ENCODE assay signal across 14 cellular contexts in the genomic region with DNA sequence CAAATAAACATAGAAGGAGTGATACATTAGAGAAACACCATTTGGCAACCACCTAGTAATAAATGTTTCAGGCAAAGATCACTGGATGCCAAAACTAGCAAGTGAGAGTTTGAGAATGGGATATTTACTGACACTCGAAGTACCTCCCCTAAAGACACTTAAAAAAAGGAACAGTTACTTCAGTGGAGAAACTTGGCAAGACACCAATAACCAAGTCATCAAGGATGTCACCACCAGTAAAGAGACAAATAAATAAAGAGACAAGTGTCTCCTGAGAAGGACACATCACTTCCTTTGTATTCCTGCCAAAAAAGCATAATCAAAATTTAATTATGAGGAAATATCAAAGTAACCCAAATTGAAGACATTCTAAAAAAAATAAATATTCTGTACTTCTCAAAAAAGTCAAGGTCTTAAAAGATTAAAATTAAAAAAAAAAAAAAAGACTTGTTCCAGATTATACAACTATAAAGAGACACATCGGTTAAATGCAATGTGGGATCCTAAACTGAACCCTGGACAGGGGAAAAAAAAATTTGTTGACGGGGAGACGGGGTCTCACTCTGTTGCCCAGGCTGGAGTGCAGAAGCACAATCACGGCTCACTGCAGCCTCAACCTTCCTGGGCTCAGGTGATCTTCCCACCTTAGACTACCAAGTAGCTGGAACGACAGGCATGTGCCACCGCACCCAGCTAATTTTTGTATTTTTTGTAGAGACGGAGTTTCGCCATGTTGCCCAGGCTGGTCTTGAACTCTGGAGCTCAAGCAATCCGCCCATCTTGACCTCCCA. TPM values are rescaled to one million over a fixed set of nuclear protein-coding genes. Genes with fewer than 3 reads are reported as not detected.
DNase-seq lines count a peak whose midpoint lies in the region; ATAC-seq and TF ChIP-seq lines count a peak whose summit lies in the region.
"Had no signal": no experiment of that assay in that cellular context is flagged by ENCODE, and none has a peak within 500 bp of the region (broad histone marks: within the 10 kb centered on the region; RNA-seq: fewer than 3 reads in every experiment).

No MANE protein-coding gene starts in this region.

- H3K36me3 ChIP-seq in BJ (ENCODE audit: control insufficient read depth, insufficient read depth, low read length) (0 out of 2 replicates have a peak, but pooled peaks cover 1% of the 10 kb centered on the region), GM23248 (ENCODE audit: low read depth) (no peaks in the 10 kb centered on the region), smooth muscle cell (ENCODE audit: low read depth) (peaks cover 10% of the 10 kb centered on the region), uterus (no peaks in the 10 kb centered on the region)

- no peaks in the 10 kb centered on the region for H3K79me2 ChIP-seq in GM23248 (ENCODE audit: insufficient read depth)
- H3K79me2 ChIP-seq in smooth muscle cell (ENCODE audit: low read depth): no peaks in the 10 kb centered on the region

- DNase-seq in BJ (ENCODE audit: low read depth) (peak; percentile 26), GM23248 (peak; percentile 27), RPMI7951 (ENCODE audit: low read depth) (peak; percentile 37), left ventricle myocardium superior (no peak), DMS153 treated with DMSO at 0.1 percent for 48 hours (lab: John Stamatoyannopoulos, UW; ENCODE audit: unreplicated experiment) (no peak), smooth muscle cell (lab: John Stamatoyannopoulos, UW; ENCODE audit: unreplicated experiment) (no peak), uterus (no peak)
- DNase-seq in stimulated activated CD4-positive, alpha-beta T cell treated with anti-CD3 and anti-CD28 coated beads, Interleukin-1b, Interleukin-23, amount 100 ng/mL, for 48 hours: no peak
- DNase-seq: activated CD4-positive, alpha-beta T cell treated with anti-CD3 and anti-CD28 coated beads, Interleukin-2, amount 50 U/mL, for 1 hour; activated gamma-delta T cell; CD4-positive, alpha-beta T cell; NCI-H69 had no signal

- TF ChIP-seq CTCF in BJ (IDR thresholded peaks at IDR 0.05; ENCODE audit: insufficient read depth, low read depth, low read length) (no peak), smooth muscle cell (IDR thresholded peaks at IDR 0.05; ENCODE audit: borderline replicate concordance, insufficient read depth, poor library complexity, severe bottlenecking) (no peak), uterus (IDR thresholded peaks at IDR 0.05) (no peak)

- no peaks in the 10 kb centered on the region for H4K20me1 ChIP-seq in GM23248 (ENCODE audit: insufficient read depth)
- peaks cover 13% of the 10 kb centered on the region for H4K20me1 ChIP-seq in smooth muscle cell (ENCODE audit: low read depth)

- H3F3A ChIP-seq in GM23248 (ENCODE audit: insufficient read depth) (no peaks in the 10 kb centered on the region), smooth muscle cell (ENCODE audit: low read depth) (no peaks in the 10 kb centered on the region)

- H3K27me3 ChIP-seq in BJ (ENCODE audit: control insufficient read depth, insufficient read depth, low read length) (no peaks in the 10 kb centered on the region), GM23248 (replicated peaks; ENCODE audit: insufficient read depth) (no peaks in the 10 kb centered on the region), smooth muscle cell (ENCODE audit: low read depth) (no peaks in the 10 kb centered on the region), uterus (no peaks in the 10 kb centered on the region)

- no peak overlapping the region for H3K4me2 ChIP-seq in GM23248 (ENCODE audit: unreplicated experiment)
- no peak overlapping the region for H3K4me2 ChIP-seq in smooth muscle cell
- H3K4me2 ChIP-seq: KMS-11 had no signal

- CTCF ChIA-PET in BJ (lab: Yijun Ruan, JAX): no interaction called here

- H3K27ac ChIP-seq in GM23248 (no peak overlapping the region), smooth muscle cell (ENCODE audit: low read depth) (no peak overlapping the region), uterus (no peak overlapping the region)
- H3K27ac ChIP-seq: KMS-11 had no signal

- H3K9me3 ChIP-seq in GM23248 (ENCODE audit: low read depth) (no peaks in the 10 kb centered on the region), smooth muscle cell (replicated peaks; ENCODE audit: low read depth) (no peaks in the 10 kb centered on the region), uterus (no peaks in the 10 kb centered on the region)

- TF ChIP-seq POLR2A in uterus (IDR thresholded peaks at IDR 0.05): no peak

- H3K9ac ChIP-seq in GM23248 (no peak overlapping the region), smooth muscle cell (ENCODE audit: low read depth) (no peak overlapping the region)
- H3K9ac ChIP-seq: KMS-11 had no signal

- intact Hi-C loops in left ventricle myocardium superior (cut with micrococcal nuclease) (no loop called here), uterus (cut with DNase I; ENCODE audit: low total_unique reads) (no loop called here)

- POLR2A ChIA-PET in BJ (lab: Charles Lee): no interaction called here

- ATAC-seq in left ventricle myocardium superior: peak; percentile 64
- ATAC-seq: HCT116 had no signal

- H3K4me3 ChIP-seq in BJ (ENCODE audit: low read depth, low read length) (no peak overlapping the region), GM23248 (no peak overlapping the region), smooth muscle cell (no peak overlapping the region), uterus (no peak overlapping the region)

- H3K4me1 ChIP-seq in GM23248 (ENCODE audit: insufficient read depth) (no peaks in the 10 kb centered on the region), smooth muscle cell (ENCODE audit: low read depth) (no peaks in the 10 kb centered on the region), uterus (no peaks in the 10 kb centered on the region)

- 90% methylated on average over 10 of the region's 10 CpGs for WGBS in GM23248 (ENCODE audit: low coverage in 1 of 2, low lambda C conversion rate in 2 of 2, missing lambda C conversion rate in 2 of 2), 2 experiments
- whole genome bisulfite sequencing in smooth muscle cell (ENCODE audit: low lambda C conversion rate): 97% methylated on average over 10 of the region's 10 CpGs

- in situ Hi-C loops in GM23248 (cut with MboI): no loop called here

- H2AFZ ChIP-seq in GM23248 (no peak overlapping the region), smooth muscle cell (ENCODE audit: low read depth) (no peak overlapping the region)

- no peaks in the 10 kb centered on the region for H3K9me2 ChIP-seq in GM23248 (ENCODE audit: insufficient read depth)

RNA-seq across cellular contexts. Expression of a gene that starts 26.4 kb away (rescaled TPM):
- polyA plus RNA-seq in BJ (2011; rRNA removed) (75.2 and 111 TPM in 2 replicates), GM23248 (2016; fragmentation: Nextera tagmentation; extraction: Ambion mirVana) (55.8 and 58.4 TPM in 2 replicates), smooth muscle cell (48.2 and 78.0 TPM in 2 replicates)
- 49.5 and 54.7 TPM in 2 replicates for polyA minus RNA-seq in BJ (2011; rRNA and poly(A)+ RNA removed)
- total RNA-seq in GM23248 (2014; rRNA removed; shearing (Covaris generic)): 51.8 and 103 TPM in 2 replicates
- 49.5 and 63.4 TPM in 2 replicates for total RNA-seq in RPMI7951 (2014; rRNA removed; shearing (Covaris generic))
- total RNA-seq in left ventricle myocardium superior (27.3 TPM), smooth muscle cell (67.4 and 72.6 TPM in 2 replicates), uterus (10 to 100 TPM; 32.8 to 70.6 (median 47.4) TPM)

RNA-seq across cellular contexts. Expression of a gene that starts 34.5 kb away (rescaled TPM):
- 34.6 and 61.5 TPM in 2 replicates for polyA plus RNA-seq in BJ (2011; rRNA removed)
- 44.2 and 75.5 TPM in 2 replicates for polyA minus RNA-seq in BJ (2011; rRNA and poly(A)+ RNA removed)
- 47.7 and 55.0 TPM in 2 replicates for total RNA-seq in GM23248 (2014; rRNA removed; shearing (Covaris generic))
- polyA plus RNA-seq in GM23248 (2016; fragmentation: Nextera tagmentation; extraction: Ambion mirVana): 46.3 and 49.6 TPM in 2 replicates
- 74.0 and 93.2 TPM in 2 replicates for total RNA-seq in RPMI7951 (2014; rRNA removed; shearing (Covaris generic))
- 53.7 TPM for total RNA-seq in left ventricle myocardium superior
- 78.2 and 82.5 TPM in 2 replicates for total RNA-seq in smooth muscle cell
- polyA plus RNA-seq in smooth muscle cell: 34.4 and 38.2 TPM in 2 replicates
- 100 to 1,000 TPM in 1 of 4 donors, 10 to 100 TPM in 3; 30.0 to 214 (median 91.4) TPM for total RNA-seq in uterus

RNA-seq across cellular contexts. Expression of a gene that starts 49.6 kb away (rescaled TPM):
- polyA plus RNA-seq in BJ (2011; rRNA removed) (16.1 and 36.3 TPM in 2 replicates), GM23248 (2016; fragmentation: Nextera tagmentation; extraction: Ambion mirVana) (46.1 and 47.3 TPM in 2 replicates), smooth muscle cell (28.0 and 28.4 TPM in 2 replicates)
- polyA minus RNA-seq in BJ (2011; rRNA and poly(A)+ RNA removed): 12.1 and 12.5 TPM in 2 replicates
- total RNA-seq in GM23248 (2014; rRNA removed; shearing (Covaris generic)): 37.2 and 47.8 TPM in 2 replicates
- total RNA-seq in RPMI7951 (2014; rRNA removed; shearing (Covaris generic)): 49.1 and 58.3 TPM in 2 replicates
- total RNA-seq in left ventricle myocardium superior (34.7 TPM), smooth muscle cell (53.5 and 77.2 TPM in 2 replicates), uterus (100 to 1,000 TPM in 3 of 4 donors, 10 to 100 TPM in 1; 83.0 to 222 (median 112) TPM)

RNA-seq across cellular contexts. Expression of a gene that starts 50.0 kb away (rescaled TPM):
- polyA plus RNA-seq in BJ (2011; rRNA removed) (11.4 and 25.9 TPM in 2 replicates), GM23248 (2016; fragmentation: Nextera tagmentation; extraction: Ambion mirVana) (27.5 and 28.9 TPM in 2 replicates), smooth muscle cell (12.8 and 22.0 TPM in 2 replicates)
- polyA minus RNA-seq in BJ (2011; rRNA and poly(A)+ RNA removed): 37.0 and 81.4 TPM in 2 replicates
- 31.6 and 49.7 TPM in 2 replicates for total RNA-seq in GM23248 (2014; rRNA removed; shearing (Covaris generic))
- total RNA-seq in RPMI7951 (2014; rRNA removed; shearing (Covaris generic)): 46.8 and 55.6 TPM in 2 replicates
- total RNA-seq in left ventricle myocardium superior (23.9 TPM), smooth muscle cell (34.7 and 47.5 TPM in 2 replicates), uterus (10 to 100 TPM; 13.8 to 37.9 (median 26.8) TPM)

Comparison
In these comparisons a context has a peak if more than half of its experiments do, and no peak if none do; other contexts are left out.
1. DNase-seq: peak in BJ (single experiment), GM23248 (single experiment) and RPMI7951 (single experiment); none in left ventricle myocardium superior (single experiment), DMS153 treated with DMSO at 0.1 percent for 48 hours (single experiment), stimulated activated CD4-positive, alpha-beta T cell treated with anti-CD3 and anti-CD28 coated beads, Interleukin-1b, Interleukin-23, amount 100 ng/mL, for 48 hours (single experiment), smooth muscle cell (single experiment) and uterus (0 of 2).